22 cellular contexts compared by ENCODE assay signal in the genomic region with DNA sequence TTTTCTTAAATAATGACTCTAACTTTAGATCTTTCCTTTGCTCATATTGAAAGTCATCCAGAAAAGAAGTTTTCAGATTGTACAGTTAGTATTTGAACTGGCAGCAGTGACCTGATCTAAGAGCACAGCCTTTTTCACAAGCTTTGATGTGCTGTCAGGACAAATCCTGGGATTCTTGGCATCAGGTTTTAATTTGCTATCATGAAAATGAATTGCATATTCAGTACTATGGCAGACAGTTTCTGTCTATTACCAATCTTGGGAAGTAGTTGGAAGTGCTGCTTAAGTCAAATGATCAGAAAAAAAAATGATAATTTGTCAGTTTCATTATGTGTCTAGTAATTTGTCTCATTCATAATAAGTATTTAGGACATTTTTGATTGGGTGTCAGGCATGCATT.
"Had no signal": no experiment of that assay in that cellular context is flagged by ENCODE, and none has a peak within 500 bp of the region (broad histone marks: within the 10 kb centered on the region; RNA-seq: fewer than 3 reads in every experiment).

No MANE protein-coding gene starts in this region.

- H3K27me3 Mint-ChIP-seq: effector memory CD8-positive, alpha-beta T cell; progenitor cell of endocrine pancreas had no signal

- H3K36me3 ChIP-seq: esophagus muscularis mucosa, gastroesophageal sphincter, pancreas, suprapubic skin, thyroid gland, uterus had no signal

- H3K27me3 ChIP-seq: esophagus muscularis mucosa, gastroesophageal sphincter, pancreas, suprapubic skin, thyroid gland, uterus had no signal

- H3K4me1 Mint-ChIP-seq: natural killer cell; stimulated activated effector memory CD8-positive, alpha-beta T cell treated with anti-CD3 and anti-CD28 coated beads, Interleukin-12 subunit alpha, Interleukin-12 subunit beta, amount 100 ng/mL, for 72 hours had no signal

- H3K4me2 ChIP-seq: smooth muscle cell had no signal

- H3K27ac Mint-ChIP-seq: effector memory CD8-positive, alpha-beta T cell; natural killer cell; progenitor cell of endocrine pancreas; stimulated activated effector memory CD8-positive, alpha-beta T cell treated with anti-CD3 and anti-CD28 coated beads, Interleukin-12 subunit alpha, Interleukin-12 subunit beta, amount 100 ng/mL, for 72 hours; type B pancreatic cell had no signal

- DNase-seq: effector memory CD8-positive, alpha-beta T cell; glutamatergic neuron; islet precursor cell; mucosa of descending colon; natural killer cell; occipital lobe; pancreas; right cardiac atrium; stimulated activated CD4-positive, alpha-beta T cell treated with anti-CD3 and anti-CD28 coated beads, Interleukin-4, amount 100 ng/mL, for 1 hour; stimulated activated CD8-positive, alpha-beta memory T cell treated with anti-CD3 and anti-CD28 coated beads, Interleukin-4, amount 100 ng/mL, for 48 hours; stimulated activated naive CD8-positive, alpha-beta T cell treated with anti-CD3 and anti-CD28 coated beads, Interleukin-15, Interleukin-2, amounts not matched to agents 100 U/mL and 50 U/mL, for 24 hours; thyroid gland; uterus had no signal

- H3K9me3 Mint-ChIP-seq: neural crest cell, type B pancreatic cell had no signal

- H3K9me3 ChIP-seq: esophagus muscularis mucosa, gastroesophageal sphincter, mucosa of descending colon, pancreas, suprapubic skin, thyroid gland, uterus had no signal

- H3K4me3 Mint-ChIP-seq: effector memory CD8-positive, alpha-beta T cell; natural killer cell; neural crest cell; stimulated activated effector memory CD8-positive, alpha-beta T cell treated with anti-CD3 and anti-CD28 coated beads, Interleukin-12 subunit alpha, Interleukin-12 subunit beta, amount 100 ng/mL, for 72 hours; type B pancreatic cell had no signal

- H3K4me3 ChIP-seq: esophagus muscularis mucosa, gastroesophageal sphincter, mucosa of descending colon, pancreas, smooth muscle cell, suprapubic skin, thyroid gland, uterus had no signal

- H3K27ac ChIP-seq: epithelial cell of prostate, esophagus muscularis mucosa, gastroesophageal sphincter, pancreas, suprapubic skin, thyroid gland, uterus had no signal

- H3K4me1 ChIP-seq: esophagus muscularis mucosa, gastroesophageal sphincter, pancreas, thyroid gland, uterus had no signal

- H3K36me3 Mint-ChIP-seq: natural killer cell; stimulated activated effector memory CD8-positive, alpha-beta T cell treated with anti-CD3 and anti-CD28 coated beads, Interleukin-12 subunit alpha, Interleukin-12 subunit beta, amount 100 ng/mL, for 72 hours; type B pancreatic cell had no signal

- ATAC-seq: effector memory CD8-positive, alpha-beta T cell; gastroesophageal sphincter; mucosa of descending colon; natural killer cell; right cardiac atrium; stimulated activated effector memory CD8-positive, alpha-beta T cell treated with anti-CD3 and anti-CD28 coated beads, Interleukin-12 subunit alpha, Interleukin-12 subunit beta, amount 100 ng/mL, for 72 hours; stimulated activated naive CD8-positive, alpha-beta T cell treated with anti-CD3 and anti-CD28 coated beads, Interleukin-15, Interleukin-2, amounts not matched to agents 100 U/mL and 50 U/mL, for 24 hours had no signal
